8 cellular contexts compared by ENCODE assay signal in the genomic region with DNA sequence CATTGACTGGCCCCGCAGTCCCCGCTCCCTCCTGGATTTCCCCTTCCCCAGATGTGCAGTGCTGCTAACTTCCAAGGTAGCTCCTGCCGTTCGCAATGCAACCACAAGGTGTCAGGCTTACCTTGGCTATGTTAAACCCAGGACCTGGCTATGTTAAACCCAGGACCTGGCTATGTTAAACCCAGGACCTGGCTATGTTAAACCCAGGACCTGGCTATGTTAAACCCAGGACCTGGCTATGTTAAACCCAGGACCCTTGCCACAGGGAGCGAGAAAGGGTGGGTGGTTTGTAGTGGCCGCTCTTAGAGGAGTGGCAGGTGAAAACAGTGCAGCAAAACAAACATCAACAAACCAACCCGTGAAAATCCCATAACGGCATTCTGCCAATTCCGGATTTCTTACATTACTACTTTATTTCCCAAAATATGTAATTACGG. TPM values are rescaled to one million over a fixed set of nuclear protein-coding genes. Genes with fewer than 3 reads are reported as not detected.
DNase-seq lines count a peak whose midpoint lies in the region; ATAC-seq and TF ChIP-seq lines count a peak whose summit lies in the region.

No MANE protein-coding gene starts in this region.

- no peak overlapping the region for H2BK12ac ChIP-seq in neuronal stem cell (ENCODE audit: low read length)

- H4K91ac ChIP-seq in neuronal stem cell (ENCODE audit: low read depth, low read length, poor library complexity) = no peak overlapping the region

- peaks cover 41% of the 10 kb centered on the region for H3K27me3 Mint-ChIP-seq in activated T-cell treated with anti-CD3 and anti-CD28 coated beads, Interleukin-2, amount 50 U/mL, for 4 hours (ENCODE audit: low read depth)

- no peaks in the 10 kb centered on the region for H3K79me1 ChIP-seq in neuronal stem cell (ENCODE audit: low read depth, low read length)

- POLR2A ChIA-PET in PC-3 (lab: Charles Lee; ENCODE audit: unreplicated experiment) = no interaction called here

- peaks cover 14% of the 10 kb centered on the region for H3K4me1 Mint-ChIP-seq in activated T-cell treated with anti-CD3 and anti-CD28 coated beads, Interleukin-2, amount 50 U/mL, for 4 hours (ENCODE audit: low read depth)

- no TSS peak for BruUV-seq in PC-3 (replicated peaks; lab: Mats Ljungman, UMichigan)

- H3K18ac ChIP-seq in neuronal stem cell (ENCODE audit: low read length) = no peak overlapping the region

- TF ChIP-seq CTCF in AG09319 (IDR thresholded peaks at IDR 0.05; ENCODE audit: low read depth, low read length) (peak; percentile 80), PC-3 (conservative IDR thresholded peaks at IDR 0.05; ENCODE audit: low read depth, low read length) (peak; percentile 80), fibroblast of mammary gland (conservative IDR thresholded peaks at IDR 0.05; ENCODE audit: control insufficient read depth, insufficient read depth, low read depth, low read length) (peak; percentile 65), testis (IDR thresholded peaks at IDR 0.05) (peak; percentile 43 to 77 (median 74))

- H2AK5ac ChIP-seq in neuronal stem cell (ENCODE audit: low read depth, low read length) = no peak overlapping the region

- ATAC-seq in GM18858 (IDR thresholded peaks at IDR 0.05; ENCODE audit: unreplicated experiment) (peak; percentile 38), HG03442 (IDR thresholded peaks at IDR 0.05; ENCODE audit: unreplicated experiment) (peak; percentile 48), PC-3 (peak; percentile 55)
- ATAC-seq in activated T-cell treated with anti-CD3 and anti-CD28 coated beads, Interleukin-2, amount 50 U/mL, for 4 hours = peak; percentile 39 to 52

- H3K14ac ChIP-seq in neuronal stem cell (ENCODE audit: low read length) = no peak overlapping the region

- no peak for TF ChIP-seq POLR2A in testis (IDR thresholded peaks at IDR 0.05)

- intact Hi-C loops in PC-3 (cut with micrococcal nuclease) (loop anchor here (1.0 to 2.0 kb wide), 4 partner anchors 41 to 463 kb away; no protein-coding TSS in a partner anchor), testis (cut with DNase I; ENCODE audit: low total_unique reads) (no loop called here)

- H3K9ac ChIP-seq in PC-3 (ENCODE audit: low read length) (no peak overlapping the region), neuronal stem cell (ENCODE audit: low read depth, low read length, poor library complexity) (no peak overlapping the region)

- H3K9me3 ChIP-seq in PC-3 (ENCODE audit: low read length) (no peaks in the 10 kb centered on the region), neuronal stem cell (replicated peaks in 1 of 2; ENCODE audit: control insufficient read depth in 2 of 2, insufficient read depth in 1 of 2, low read depth in 1 of 2, low read length in 2 of 2) (no peaks in the 10 kb centered on the region), testis (no peaks in the 10 kb centered on the region)

- H3K36me3 ChIP-seq in PC-3 (ENCODE audit: low read depth, low read length) (no peaks in the 10 kb centered on the region), neuronal stem cell (replicated peaks in 1 of 2; ENCODE audit: control insufficient read depth in 2 of 2, insufficient read depth in 2 of 2, low read length in 2 of 2) (no peaks in the 10 kb centered on the region), testis (ENCODE audit: low read depth, missing control alignments) (no peaks in the 10 kb centered on the region)

- H3K79me2 ChIP-seq in PC-3 (ENCODE audit: low read length) = no peaks in the 10 kb centered on the region

- DNase-seq in AG09319 (ENCODE audit: extremely low read depth, low read depth) (no peak), PC-3 (peak; percentile 95), fibroblast of mammary gland (ENCODE audit: low read depth) (peak; percentile 75), neuronal stem cell (ENCODE audit: low spot score) (peak; percentile 83), testis (peak; percentile 89)
- peak; percentile 56 for DNase-seq in activated T-cell treated with anti-CD3 and anti-CD28 coated beads, Interleukin-2, amount 50 U/mL, for 4 hours

- H3K4me1 ChIP-seq in PC-3 (ENCODE audit: insufficient read depth, low read length) (peaks cover 23% of the 10 kb centered on the region), neuronal stem cell (ENCODE audit: control insufficient read depth in 2 of 2, insufficient read depth in 1 of 2, low read depth in 1 of 2, low read length in 2 of 2) (peaks cover 0 to 4% of the 10 kb centered on the region in 2 donors), testis (peaks cover 14% of the 10 kb centered on the region)

- no peak overlapping the region for H2BK15ac ChIP-seq in neuronal stem cell (ENCODE audit: low read length)

- peaks cover 40% of the 10 kb centered on the region for H3K27me3 ChIP-seq in PC-3 (ENCODE audit: low read length)
- H3K27me3 ChIP-seq in neuronal stem cell (ENCODE audit: control insufficient read depth in 3 of 3, insufficient read depth in 3 of 3, low read depth in 1 of 3, low read length in 3 of 3) = peaks cover 8 to 51% (median 42%) of the 10 kb centered on the region in 3 experiments
- H3K27me3 ChIP-seq in testis = no peaks in the 10 kb centered on the region

- H3K27ac ChIP-seq in PC-3 (ENCODE audit: low read length) (no peak overlapping the region), neuronal stem cell (replicated peaks; ENCODE audit: low read length) (no peak overlapping the region), testis (no peak overlapping the region)

- no CpG with 5 or more reads among the region's 10 CpGs for WGBS in neuronal stem cell (ENCODE audit: extremely low coverage in 2 of 2, insufficient read length in 2 of 2, insufficient replicate concordance in 1 of 2), 2 donors
- WGBS in testis, 2 donors = 21 to 26% methylated on average over 8 to 10 of the region's 10 CpGs

- H3K4ac ChIP-seq in neuronal stem cell (ENCODE audit: low read length) = no peak overlapping the region

- H3K36me3 Mint-ChIP-seq in activated T-cell treated with anti-CD3 and anti-CD28 coated beads, Interleukin-2, amount 50 U/mL, for 4 hours (ENCODE audit: insufficient read depth) = no peaks in the 10 kb centered on the region

- H4K8ac ChIP-seq in neuronal stem cell (ENCODE audit: low read depth, low read length) = no peak overlapping the region

- CTCF ChIA-PET in PC-3 (lab: Charles Lee) = interaction anchor here (0.5 to 1.7 kb wide), 12 partner anchors 41 to 988 kb away, joined by 3 to 26 read pairs (median 4); no protein-coding TSS in a partner anchor

- 0 out of 2 replicates have a peak overlapping the region, but pooled peaks have one; percentile 59 for H2AFZ ChIP-seq in PC-3 (ENCODE audit: low read length)
- H2AFZ ChIP-seq in neuronal stem cell (ENCODE audit: low read length) = no peak overlapping the region

- H3F3A ChIP-seq in PC-3 (ENCODE audit: low read length, unreplicated experiment) = no peaks in the 10 kb centered on the region

- no peaks in the 10 kb centered on the region for H3K9me2 ChIP-seq in PC-3 (replicated peaks; ENCODE audit: low read length)

- H3K4me2 ChIP-seq in PC-3 (ENCODE audit: low read length) = peak overlapping the region; percentile 76
- no peak overlapping the region for H3K4me2 ChIP-seq in neuronal stem cell (ENCODE audit: insufficient read depth, low read length, poor library complexity, severe bottlenecking)

- no peak overlapping the region for H2BK5ac ChIP-seq in neuronal stem cell (ENCODE audit: low read length)

- H3K4me3 ChIP-seq in PC-3 (ENCODE audit: low read length) (peak overlapping the region; percentile 43; the same call in 1 of the 2 replicates), fibroblast of mammary gland (ENCODE audit: control insufficient read depth, low read depth, low read length) (no peak overlapping the region), neuronal stem cell (ENCODE audit: low read length in 2 of 2) (no peak overlapping the region), testis (no peak overlapping the region)

- no peaks in the 10 kb centered on the region for H4K20me1 ChIP-seq in PC-3 (ENCODE audit: low read length)

- no peaks in the 10 kb centered on the region for H3K9me3 Mint-ChIP-seq in activated T-cell treated with anti-CD3 and anti-CD28 coated beads, Interleukin-2, amount 50 U/mL, for 4 hours

- H2BK120ac ChIP-seq in neuronal stem cell (ENCODE audit: low read depth, low read length) = no peak overlapping the region

- no peak overlapping the region for H3K4me3 Mint-ChIP-seq in activated T-cell treated with anti-CD3 and anti-CD28 coated beads, Interleukin-2, amount 50 U/mL, for 4 hours

- H3K23ac ChIP-seq in neuronal stem cell (ENCODE audit: low read depth, low read length, poor library complexity) = no peak overlapping the region

RNA-seq across cellular contexts. Expression of a gene that starts 2.9 kb away (rescaled TPM):
- 0.12 TPM in 1 of 2 replicates, not detected in the other for total RNA-seq in PC-3 (2014; rRNA removed)
- under 1 TPM in 1 of 3 donors, not detected in 2; 0.08 TPM for total RNA-seq in activated T-cell treated with anti-CD3 and anti-CD28 coated beads, Interleukin-2, amount 50 U/mL, for 4 hours
- polyA plus RNA-seq in neuronal stem cell (2013, experiment 1 of 2) = 0.13 TPM
- polyA plus RNA-seq in neuronal stem cell (2013, experiment 2 of 2) = 0.10 TPM
- under 1 TPM; 0.39 to 0.56 TPM for total RNA-seq in testis
- polyA plus RNA-seq in testis (ENCODE audit: insufficient read depth, low read depth, low replicate concordance) = 1.2 TPM

RNA-seq across cellular contexts. Expression of a gene that starts 17.1 kb away (rescaled TPM):
- total RNA-seq in PC-3 (2014; rRNA removed) (16.8 and 21.7 TPM in 2 replicates), testis (1 to 10 TPM; 2.7 to 2.8 TPM)
- total RNA-seq in activated T-cell treated with anti-CD3 and anti-CD28 coated beads, Interleukin-2, amount 50 U/mL, for 4 hours = not detected
- 0.61 TPM for polyA plus RNA-seq in neuronal stem cell (2013, experiment 1 of 2)
- 0.65 TPM for polyA plus RNA-seq in neuronal stem cell (2013, experiment 2 of 2)
- polyA plus RNA-seq in testis (ENCODE audit: insufficient read depth, low read depth, low replicate concordance) = 5.7 TPM
